Comparison of ENCODE assay signal across 34 cellular contexts in the genomic region with DNA sequence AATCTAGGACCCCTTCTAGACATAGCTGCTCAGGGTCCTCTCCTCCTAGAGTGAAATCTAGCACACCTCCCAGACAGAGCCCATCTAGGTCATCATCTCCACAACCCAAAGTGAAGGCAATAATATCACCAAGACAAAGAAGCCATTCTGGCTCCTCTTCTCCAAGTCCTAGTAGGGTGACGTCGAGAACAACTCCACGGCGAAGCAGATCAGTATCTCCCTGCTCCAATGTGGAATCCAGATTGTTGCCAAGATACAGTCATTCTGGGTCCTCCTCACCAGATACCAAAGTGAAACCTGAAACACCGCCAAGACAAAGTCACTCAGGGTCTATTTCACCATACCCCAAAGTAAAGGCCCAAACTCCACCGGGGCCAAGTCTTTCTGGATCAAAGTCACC. TPM values are rescaled to one million over a fixed set of nuclear protein-coding genes. Genes with fewer than 3 reads are reported as not detected.
DNase-seq lines count a peak whose midpoint lies in the region; ATAC-seq and TF ChIP-seq lines count a peak whose summit lies in the region.
"Had no signal": no experiment of that assay in that cellular context is flagged by ENCODE, and none has a peak within 500 bp of the region (broad histone marks: within the 10 kb centered on the region; RNA-seq: fewer than 3 reads in every experiment).

No MANE protein-coding gene starts in this region.

- peaks cover 12% of the 10 kb centered on the region for H3K4me1 Mint-ChIP-seq in activated CD4-positive, alpha-beta T cell treated with anti-CD3 and anti-CD28 coated beads for 36 hours
- H3K4me1 Mint-ChIP-seq in IgD-negative memory B cell (peaks cover 5 to 15% (median 14%) of the 10 kb centered on the region in 3 donors), immature natural killer cell (peaks cover 8 to 38% of the 10 kb centered on the region in 2 donors)
- peaks cover 31 to 44% (median 36%) of the 10 kb centered on the region in 3 donors for H3K4me1 Mint-ChIP-seq in CD8-positive, alpha-beta memory T cell

- ATAC-seq in activated CD4-positive, alpha-beta T cell treated with anti-CD3 and anti-CD28 coated beads for 36 hours = no peak
- ATAC-seq in HG03460 (IDR thresholded peaks at IDR 0.05; ENCODE audit: unreplicated experiment) = no peak
- ATAC-seq: Right ventricle myocardium inferior, SK-N-SH treated with all-trans-retinoic acid at 6 μM for 48 hours had no signal

- POLR2A ChIA-PET in activated CD4-positive, alpha-beta T cell treated with anti-CD3 and anti-CD28 coated beads for 36 hours (lab: Charles Lee) = interaction anchor here (0.8 to 2.8 kb wide), 2 partner anchors 10 to 11 kb away, joined by 4 to 15 read pairs; partner anchors contain the start of gene SRRM2
- POLR2A ChIA-PET in CD8-positive, alpha-beta memory T cell (lab: Charles Lee) = no interaction called here

- TF ChIP-seq CTCF in spleen (IDR thresholded peaks at IDR 0.05 in 8 of 11, conservative IDR thresholded peaks at IDR 0.05 in 3 of 11) = no peak

- H3K4me3 Mint-ChIP-seq in activated CD4-positive, alpha-beta T cell treated with anti-CD3 and anti-CD28 coated beads for 36 hours = no peak overlapping the region
- peak overlapping the region in 1 of 4 donors; percentile 7 for H3K4me3 Mint-ChIP-seq in IgD-negative memory B cell
- no peak overlapping the region for H3K4me3 Mint-ChIP-seq in immature natural killer cell
- H3K4me3 Mint-ChIP-seq in CD8-positive, alpha-beta memory T cell = peak overlapping the region in 1 of 7 donors; percentile 34
- H3K4me3 Mint-ChIP-seq: T-helper 1 cell treated with Interleukin-12 subunit alpha and Interleukin-12 subunit beta and Interleukin-4 antibody, amounts not matched to agents 30 μg/mL and 1 μg/mL, for 36 hours had no signal

- H3K36me3 ChIP-seq in spleen = peaks cover 12 to 100% (median 100%) of the 10 kb centered on the region in 6 donors
- H3K36me3 ChIP-seq in CD8-positive, alpha-beta memory T cell (ENCODE audit: insufficient read depth, low read length) = peaks cover 98% of the 10 kb centered on the region

- peaks cover 92% of the 10 kb centered on the region for H3K36me3 Mint-ChIP-seq in activated CD4-positive, alpha-beta T cell treated with anti-CD3 and anti-CD28 coated beads for 36 hours (ENCODE audit: low read depth)
- H3K36me3 Mint-ChIP-seq in IgD-negative memory B cell (peaks cover 19% of the 10 kb centered on the region), immature natural killer cell (peaks cover 75 to 90% (median 83%) of the 10 kb centered on the region in 3 donors)
- peaks cover 37 to 98% (median 66%) of the 10 kb centered on the region in 3 donors for H3K36me3 Mint-ChIP-seq in CD8-positive, alpha-beta memory T cell

- no peaks in the 10 kb centered on the region for H3K9me3 ChIP-seq in spleen
- H3K9me3 ChIP-seq in CD8-positive, alpha-beta memory T cell (ENCODE audit: low read length) = no peaks in the 10 kb centered on the region
- H3K9me3 ChIP-seq: esophagus muscularis mucosa had no signal

- DNase-seq in activated CD4-positive, alpha-beta T cell treated with anti-CD3 and anti-CD28 coated beads for 36 hours = no peak
- no peak for DNase-seq in activated CD4-positive, alpha-beta T cell treated with anti-CD3 and anti-CD28 coated beads for 1 hour
- DNase-seq in immature natural killer cell (no peak), spleen (peak; percentile 20), hypothalamus (lab: John Stamatoyannopoulos, UW) (no peak)
- no peak for DNase-seq in CD8-positive, alpha-beta memory T cell
- DNase-seq: activated CD4-positive, CD25-positive, alpha-beta regulatory T cell treated with anti-CD3 and anti-CD28 coated beads, Interleukin-2, amount 50 U/mL, for 72 hours; activated CD8-positive, alpha-beta memory T cell treated with anti-CD3 and anti-CD28 coated beads for 24 hours; activated effector memory CD4-positive, alpha-beta T cell treated with anti-CD3 and anti-CD28 coated beads, Interleukin-2, amount 50 U/mL, for 16 hours; activated T-cell treated with anti-CD3 and anti-CD28 coated beads for 4 hours; central memory CD4-positive, alpha-beta T cell; EL; foreskin fibroblast; head of caudate nucleus; naive thymus-derived CD8-positive, alpha-beta T cell; NCI-H146; NCI-H226; NCI-H69; PC-9; stimulated activated naive CD4-positive, alpha-beta T cell had no signal

- intact Hi-C loops in activated CD4-positive, alpha-beta T cell treated with anti-CD3 and anti-CD28 coated beads for 36 hours (cut with DNase I, micrococcal nuclease) = no loop called here
- intact Hi-C loops in spleen (cut with DNase I; ENCODE audit: low total_unique reads) = no loop called here

- H3K9me3 Mint-ChIP-seq in activated CD4-positive, alpha-beta T cell treated with anti-CD3 and anti-CD28 coated beads for 36 hours (ENCODE audit: low read depth) = no peaks in the 10 kb centered on the region
- no peaks in the 10 kb centered on the region for H3K9me3 Mint-ChIP-seq in IgD-negative memory B cell
- H3K9me3 Mint-ChIP-seq in immature natural killer cell = no peaks in the 10 kb centered on the region
- no peaks in the 10 kb centered on the region for H3K9me3 Mint-ChIP-seq in CD8-positive, alpha-beta memory T cell
- H3K9me3 Mint-ChIP-seq: naive thymus-derived CD8-positive, alpha-beta T cell; T-helper 1 cell treated with Interleukin-12 subunit alpha and Interleukin-12 subunit beta and Interleukin-4 antibody, amounts not matched to agents 30 μg/mL and 1 μg/mL, for 36 hours had no signal

- peak overlapping the region; percentile 49 for H3K27ac Mint-ChIP-seq in activated CD4-positive, alpha-beta T cell treated with anti-CD3 and anti-CD28 coated beads for 36 hours
- H3K27ac Mint-ChIP-seq in IgD-negative memory B cell = peak overlapping the region; percentile 71 to 84 (median 73)
- peak overlapping the region in 5 of 6 donors; percentile 0 to 62 (median 38) for H3K27ac Mint-ChIP-seq in immature natural killer cell
- H3K27ac Mint-ChIP-seq in CD8-positive, alpha-beta memory T cell = peak overlapping the region in 4 of 8 donors; percentile 3 to 76 (median 44)
- H3K27ac Mint-ChIP-seq: T-helper 1 cell treated with Interleukin-12 subunit alpha and Interleukin-12 subunit beta and Interleukin-4 antibody, amounts not matched to agents 30 μg/mL and 1 μg/mL, for 36 hours had no signal

- no peak overlapping the region for H3K4me3 ChIP-seq in spleen
- no peak overlapping the region for H3K4me3 ChIP-seq in CD8-positive, alpha-beta memory T cell (ENCODE audit: low read length)
- H3K4me3 ChIP-seq: esophagus muscularis mucosa, PC-9 had no signal

- WGBS in spleen, 5 donors = 96 to 100% (median 98%) methylated on average over 6 of the region's 6 CpGs

- TF ChIP-seq POLR2A in spleen (IDR thresholded peaks at IDR 0.05) = no peak

- H3K27me3 ChIP-seq in spleen (replicated peaks in 1 of 7) = no peaks in the 10 kb centered on the region
- H3K27me3 ChIP-seq in CD8-positive, alpha-beta memory T cell (ENCODE audit: insufficient read depth, low read length, poor library complexity, severe bottlenecking) = no peaks in the 10 kb centered on the region
- H3K27me3 ChIP-seq: esophagus muscularis mucosa had no signal

- H3K27me3 Mint-ChIP-seq in activated CD4-positive, alpha-beta T cell treated with anti-CD3 and anti-CD28 coated beads for 36 hours = no peaks in the 10 kb centered on the region
- H3K27me3 Mint-ChIP-seq in IgD-negative memory B cell (no peaks in the 10 kb centered on the region), immature natural killer cell (ENCODE audit: low read depth in 3 of 3) (peaks cover 7 to 38% (median 30%) of the 10 kb centered on the region in 3 donors)
- H3K27me3 Mint-ChIP-seq in CD8-positive, alpha-beta memory T cell = peaks cover 0 to 6% of the 10 kb centered on the region in 2 donors
- H3K27me3 Mint-ChIP-seq: naive thymus-derived CD8-positive, alpha-beta T cell had no signal

- no peak overlapping the region for H3K27ac ChIP-seq in spleen
- no peak overlapping the region for H3K27ac ChIP-seq in CD8-positive, alpha-beta memory T cell (ENCODE audit: low read depth, low read length)
- H3K27ac ChIP-seq: 22Rv1, C4-2B, esophagus muscularis mucosa, PC-9 had no signal

- H3K4me1 ChIP-seq in spleen = peaks cover 0 to 27% (median 5%) of the 10 kb centered on the region in 6 donors
- H3K4me1 ChIP-seq in CD8-positive, alpha-beta memory T cell (ENCODE audit: insufficient read depth, low read length) = no peaks in the 10 kb centered on the region

- CTCF ChIA-PET in activated CD4-positive, alpha-beta T cell treated with anti-CD3 and anti-CD28 coated beads for 36 hours (lab: Charles Lee) = interaction anchor here (1.6 kb wide), 1 partner anchor 21 kb away, joined by 6 read pairs; no protein-coding TSS in a partner anchor
- CTCF ChIA-PET in CD8-positive, alpha-beta memory T cell (lab: Charles Lee) = no interaction called here

RNA-seq across cellular contexts. Expression of gene SRRM2, which starts 10.7 kb away (rescaled TPM):
- total RNA-seq in activated CD4-positive, alpha-beta T cell treated with anti-CD3 and anti-CD28 coated beads for 36 hours = 100 to 1,000 TPM; 517 to 598 TPM
- polyA plus RNA-seq in IgD-negative memory B cell (159 TPM), immature natural killer cell (100 to 1,000 TPM in 1 of 3 donors, 10 to 100 TPM in 2; 11.5 to 113 (median 24.2) TPM), spleen (1,000 to 10,000 TPM in 1 of 3 donors, 100 to 1,000 TPM in 2; 239 to 1,169 (median 672) TPM)
- 100 to 1,000 TPM; 590 to 922 (median 875) TPM for total RNA-seq in spleen
- 100 to 1,000 TPM; 517 to 529 TPM for total RNA-seq in CD8-positive, alpha-beta memory T cell
- 130 TPM for polyA plus RNA-seq in CD8-positive, alpha-beta memory T cell

RNA-seq across cellular contexts. Expression of gene ELOB, which starts 13.9 kb away (rescaled TPM):
- total RNA-seq in activated CD4-positive, alpha-beta T cell treated with anti-CD3 and anti-CD28 coated beads for 36 hours = 100 to 1,000 TPM; 268 to 269 TPM
- polyA plus RNA-seq in IgD-negative memory B cell (262 TPM), immature natural killer cell (100 to 1,000 TPM; 252 to 523 (median 328) TPM), spleen (100 to 1,000 TPM; 233 to 378 (median 247) TPM)
- total RNA-seq in spleen = 100 to 1,000 TPM; 128 to 467 (median 134) TPM
- 100 to 1,000 TPM; 322 to 338 TPM for total RNA-seq in CD8-positive, alpha-beta memory T cell
- 274 TPM for polyA plus RNA-seq in CD8-positive, alpha-beta memory T cell

RNA-seq across cellular contexts. Expression of gene PRSS33, which starts 24.2 kb away (rescaled TPM):
- total RNA-seq in activated CD4-positive, alpha-beta T cell treated with anti-CD3 and anti-CD28 coated beads for 36 hours = not detected
- polyA plus RNA-seq in IgD-negative memory B cell = not detected
- 1 to 10 TPM in 2 of 3 donors, not detected in 1; 1.1 to 4.0 TPM for polyA plus RNA-seq in immature natural killer cell
- total RNA-seq in spleen = under 1 TPM in 2 of 7 donors, not detected in 5; 0.32 to 0.67 TPM
- polyA plus RNA-seq in spleen = under 1 TPM in 1 of 3 donors, not detected in 2; 0.03 TPM
- under 1 TPM; 0.15 to 0.22 TPM for total RNA-seq in CD8-positive, alpha-beta memory T cell
- not detected for polyA plus RNA-seq in CD8-positive, alpha-beta memory T cell
- total RNA-seq: dermis microvascular lymphatic vessel endothelial cell; esophagus muscularis mucosa; lower leg skin; naive thymus-derived CD8-positive, alpha-beta T cell; osteoblast; Right ventricle myocardium inferior; ureter had no signal
- polyA plus RNA-seq: keratinocyte had no signal

RNA-seq across cellular contexts. Expression of gene PRSS41, which starts 35.1 kb away (rescaled TPM):
- not detected for total RNA-seq in activated CD4-positive, alpha-beta T cell treated with anti-CD3 and anti-CD28 coated beads for 36 hours
- polyA plus RNA-seq in IgD-negative memory B cell (not detected), immature natural killer cell (not detected), spleen (not detected)
- total RNA-seq in spleen = not detected
- total RNA-seq in CD8-positive, alpha-beta memory T cell = not detected
- polyA plus RNA-seq in CD8-positive, alpha-beta memory T cell = not detected
- total RNA-seq: dermis microvascular lymphatic vessel endothelial cell; esophagus muscularis mucosa; H4; lower leg skin; naive thymus-derived CD8-positive, alpha-beta T cell; osteoblast; PC-9; Right ventricle myocardium inferior; ureter had no signal
- polyA plus RNA-seq: keratinocyte; naive thymus-derived CD8-positive, alpha-beta T cell had no signal

RNA-seq across cellular contexts. Expression of gene PRSS27, which starts 43.1 kb away (rescaled TPM):
- total RNA-seq in activated CD4-positive, alpha-beta T cell treated with anti-CD3 and anti-CD28 coated beads for 36 hours = 1 to 10 TPM; 2.3 to 2.4 TPM
- not detected for polyA plus RNA-seq in IgD-negative memory B cell
- polyA plus RNA-seq in immature natural killer cell = under 1 TPM in 1 of 3 donors, not detected in 2; 0.18 TPM
- 1 to 10 TPM in 6 of 7 donors, under 1 TPM in 1; 0.84 to 2.1 (median 1.2) TPM for total RNA-seq in spleen
- polyA plus RNA-seq in spleen = 1 to 10 TPM; 1.2 to 1.5 (median 1.2) TPM
- total RNA-seq in CD8-positive, alpha-beta memory T cell = 1 to 10 TPM; 1.3 to 1.6 TPM
- polyA plus RNA-seq in CD8-positive, alpha-beta memory T cell = not detected
